Comparison of ENCODE assay signal across 1 cellular context in genomic region chr2:201156051-201156450, GRCh38.
TF ChIP-seq lines count a peak whose summit lies in the region.

No MANE protein-coding gene starts in this region.

TF ChIP-seq in WTC11, 78 proteins besides CTCF, POLR2A, EP300 and RAD21 (continued from another document):
- TF ChIP-seq, protein P1, sequence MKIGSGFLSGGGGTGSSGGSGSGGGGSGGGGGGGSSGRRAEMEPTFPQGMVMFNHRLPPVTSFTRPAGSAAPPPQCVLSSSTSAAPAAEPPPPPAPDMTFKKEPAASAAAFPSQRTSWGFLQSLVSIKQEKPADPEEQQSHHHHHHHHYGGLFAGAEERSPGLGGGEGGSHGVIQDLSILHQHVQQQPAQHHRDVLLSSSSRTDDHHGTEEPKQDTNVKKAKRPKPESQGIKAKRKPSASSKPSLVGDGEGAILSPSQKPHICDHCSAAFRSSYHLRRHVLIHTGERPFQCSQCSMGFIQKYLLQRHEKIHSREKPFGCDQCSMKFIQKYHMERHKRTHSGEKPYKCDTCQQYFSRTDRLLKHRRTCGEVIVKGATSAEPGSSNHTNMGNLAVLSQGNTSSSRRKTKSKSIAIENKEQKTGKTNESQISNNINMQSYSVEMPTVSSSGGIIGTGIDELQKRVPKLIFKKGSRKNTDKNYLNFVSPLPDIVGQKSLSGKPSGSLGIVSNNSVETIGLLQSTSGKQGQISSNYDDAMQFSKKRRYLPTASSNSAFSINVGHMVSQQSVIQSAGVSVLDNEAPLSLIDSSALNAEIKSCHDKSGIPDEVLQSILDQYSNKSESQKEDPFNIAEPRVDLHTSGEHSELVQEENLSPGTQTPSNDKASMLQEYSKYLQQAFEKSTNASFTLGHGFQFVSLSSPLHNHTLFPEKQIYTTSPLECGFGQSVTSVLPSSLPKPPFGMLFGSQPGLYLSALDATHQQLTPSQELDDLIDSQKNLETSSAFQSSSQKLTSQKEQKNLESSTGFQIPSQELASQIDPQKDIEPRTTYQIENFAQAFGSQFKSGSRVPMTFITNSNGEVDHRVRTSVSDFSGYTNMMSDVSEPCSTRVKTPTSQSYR (CRISPR knock-in tag; IDR thresholded peaks at IDR 0.05), result no peak
- TF ChIP-seq MYBL2 (CRISPR knock-in tag; IDR thresholded peaks at IDR 0.05), result no peak
- no peak for TF ChIP-seq USF1 (CRISPR knock-in tag; IDR thresholded peaks at IDR 0.05)
- no peak for TF ChIP-seq JAZF1 (CRISPR knock-in tag; IDR thresholded peaks at IDR 0.05)
- TF ChIP-seq MAX (CRISPR knock-in tag; IDR thresholded peaks at IDR 0.05), result no peak
- TF ChIP-seq IRF2 (CRISPR knock-in tag; IDR thresholded peaks at IDR 0.05; ENCODE audit: borderline replicate concordance, low read depth), result no peak
- TF ChIP-seq NFE2L1 (CRISPR knock-in tag; IDR thresholded peaks at IDR 0.05), result no peak
- no peak for TF ChIP-seq SOX15 (CRISPR knock-in tag; IDR thresholded peaks at IDR 0.05)
- TF ChIP-seq, protein P2, sequence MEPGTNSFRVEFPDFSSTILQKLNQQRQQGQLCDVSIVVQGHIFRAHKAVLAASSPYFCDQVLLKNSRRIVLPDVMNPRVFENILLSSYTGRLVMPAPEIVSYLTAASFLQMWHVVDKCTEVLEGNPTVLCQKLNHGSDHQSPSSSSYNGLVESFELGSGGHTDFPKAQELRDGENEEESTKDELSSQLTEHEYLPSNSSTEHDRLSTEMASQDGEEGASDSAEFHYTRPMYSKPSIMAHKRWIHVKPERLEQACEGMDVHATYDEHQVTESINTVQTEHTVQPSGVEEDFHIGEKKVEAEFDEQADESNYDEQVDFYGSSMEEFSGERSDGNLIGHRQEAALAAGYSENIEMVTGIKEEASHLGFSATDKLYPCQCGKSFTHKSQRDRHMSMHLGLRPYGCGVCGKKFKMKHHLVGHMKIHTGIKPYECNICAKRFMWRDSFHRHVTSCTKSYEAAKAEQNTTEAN (CRISPR knock-in tag; IDR thresholded peaks at IDR 0.05), result no peak
- TF ChIP-seq GTF2I (CRISPR knock-in tag; conservative IDR thresholded peaks at IDR 0.05), result no peak
- no peak for TF ChIP-seq ARID4B (CRISPR knock-in tag; IDR thresholded peaks at IDR 0.05; ENCODE audit: borderline replicate concordance)
- no peak for TF ChIP-seq PRDM15 (CRISPR knock-in tag; IDR thresholded peaks at IDR 0.05)
TF ChIP-seq in WTC11: peak in this region for 0.
